In genomic region chr19:5697890-5698634, GRCh38 we compare ENCODE assay signal across 1 cellular context.
TF ChIP-seq lines count a peak whose summit lies in the region.

No MANE protein-coding gene starts in this region.

TF ChIP-seq in IMR-90, 13 proteins besides CTCF, POLR2A, EP300 and RAD21:
- TF ChIP-seq CHD1 (IDR thresholded peaks at IDR 0.05; ENCODE audit: low read depth, low read length) (no peak), MAZ (IDR thresholded peaks at IDR 0.05; ENCODE audit: borderline replicate concordance, low read depth, low read length) (no peak), CEBPB (IDR thresholded peaks at IDR 0.05; ENCODE audit: low read depth, low read length) (no peak), NFE2L2 (IDR thresholded peaks at IDR 0.05; ENCODE audit: low read depth, low read length) (no peak)
